In the genomic region with DNA sequence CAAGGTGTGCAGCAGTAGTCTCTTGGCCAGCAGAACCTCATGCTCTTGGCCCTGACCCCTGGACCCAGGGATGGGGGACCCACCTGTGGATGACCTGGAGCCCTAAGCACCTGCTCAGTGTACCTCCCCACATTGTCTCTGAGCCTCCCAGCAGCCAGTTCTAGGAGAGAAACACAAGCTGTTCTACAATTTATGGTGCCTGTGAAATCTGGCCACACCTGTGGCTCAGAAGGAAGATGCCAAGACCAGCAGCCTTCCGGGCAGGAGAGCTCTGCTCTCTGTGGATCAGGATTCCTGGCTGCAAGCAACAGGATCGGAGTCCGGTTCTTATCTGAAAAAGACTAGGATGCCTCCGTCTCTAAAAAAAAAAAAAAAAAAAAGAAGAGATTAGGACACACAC, we compare ENCODE assay signal across 29 cellular contexts.
"Had no signal": no experiment of that assay in that cellular context is flagged by ENCODE, and none has a peak within 500 bp of the region (broad histone marks: within the 10 kb centered on the region; RNA-seq: fewer than 3 reads in every experiment).

No MANE protein-coding gene starts in this region.

- H3K27ac ChIP-seq: adrenal gland, breast epithelium, RWPE1, SJCRH30, VCaP had no signal

- ATAC-seq: activated T-helper 17 cell treated with anti-CD3 and anti-CD28 coated beads, Interleukin-2, amount 50 U/mL, for 72 hours; Panc1 had no signal

- H3K36me3 ChIP-seq: adrenal gland, breast epithelium, SJCRH30 had no signal

- H3K4me1 ChIP-seq: adrenal gland, breast epithelium, SJCRH30 had no signal

- H3K9me3 Mint-ChIP-seq: activated CD4-positive, alpha-beta memory T cell treated with anti-CD3 and anti-CD28 coated beads, Interleukin-2, amount 10 ng/mL, durations not matched to agents 7 days and 5 days; activated naive CD8-positive, alpha-beta T cell treated with anti-CD3 and anti-CD28 coated beads, Interleukin-2, amount 10 ng/mL, durations not matched to agents 7 days and 5 days; activated T-helper 17 cell treated with anti-CD3 and anti-CD28 coated beads, Interleukin-2, amount 50 U/mL, for 72 hours had no signal

- H3K4me1 Mint-ChIP-seq: activated T-helper 17 cell treated with anti-CD3 and anti-CD28 coated beads, Interleukin-2, amount 50 U/mL, for 72 hours had no signal

- DNase-seq: activated CD4-positive, alpha-beta memory T cell treated with anti-CD3 and anti-CD28 coated beads, Interleukin-2, amount 10 ng/mL, durations not matched to agents 7 days and 5 days; activated CD4-positive, alpha-beta T cell treated with anti-CD3 and anti-CD28 coated beads, Interleukin-2, amount 50 U/mL, for 1 hour; activated CD4-positive, CD25-positive, alpha-beta regulatory T cell; activated naive CD4-positive, alpha-beta T cell treated with anti-CD3 and anti-CD28 coated beads, Interleukin-2, amount 50 U/mL, for 16 hours; activated naive CD8-positive, alpha-beta T cell treated with anti-CD3 and anti-CD28 coated beads, Interleukin-2, amount 10 ng/mL, durations not matched to agents 7 days and 5 days; activated T-cell treated with anti-CD3 and anti-CD28 coated beads for 4 hours; activated T-cell treated with anti-CD3 and anti-CD28 coated beads, Interleukin-2, amount 50 U/mL, for 48 hours; adrenal gland; aorta; caudate nucleus; MV-4-11; NCI-H1092 treated with DMSO at 0.1 percent for 48 hours; NCI-H1417 treated with DMSO at 0.1 percent for 48 hours; NCI-H1694 treated with DMSO at 0.1 percent for 48 hours; NCI-H2029 treated with DMSO at 0.1 percent for 48 hours; NCI-H345; NCI-H510A; NCI-H526 treated with DMSO at 0.1 percent for 48 hours; NK-92 treated with Interleukin-12 subunit alpha and Interleukin-12 subunit beta, amount 100 ng/mL, for 24 hours; OCI-M1; Right ventricle myocardium superior; SJCRH30; SK-N-SH; T-helper 1 cell had no signal

- H3K27ac Mint-ChIP-seq: activated CD4-positive, alpha-beta memory T cell treated with anti-CD3 and anti-CD28 coated beads, Interleukin-2, amount 10 ng/mL, durations not matched to agents 7 days and 5 days; activated naive CD8-positive, alpha-beta T cell treated with anti-CD3 and anti-CD28 coated beads, Interleukin-2, amount 10 ng/mL, durations not matched to agents 7 days and 5 days; activated T-helper 17 cell treated with anti-CD3 and anti-CD28 coated beads, Interleukin-2, amount 50 U/mL, for 72 hours had no signal

- H3K4me2 ChIP-seq: SK-N-SH had no signal

- H3K9ac ChIP-seq: SK-N-SH had no signal

- H3K27me3 ChIP-seq: adrenal gland, breast epithelium, SJCRH30 had no signal

- H3K9me3 ChIP-seq: adrenal gland, breast epithelium, SJCRH30, SK-N-SH had no signal

- H3K4me3 Mint-ChIP-seq: activated CD4-positive, alpha-beta memory T cell treated with anti-CD3 and anti-CD28 coated beads, Interleukin-2, amount 10 ng/mL, durations not matched to agents 7 days and 5 days; activated naive CD8-positive, alpha-beta T cell treated with anti-CD3 and anti-CD28 coated beads, Interleukin-2, amount 10 ng/mL, durations not matched to agents 7 days and 5 days; activated T-helper 17 cell treated with anti-CD3 and anti-CD28 coated beads, Interleukin-2, amount 50 U/mL, for 72 hours had no signal

- H3K36me3 Mint-ChIP-seq: activated naive CD8-positive, alpha-beta T cell treated with anti-CD3 and anti-CD28 coated beads, Interleukin-2, amount 10 ng/mL, durations not matched to agents 7 days and 5 days had no signal

- H3K4me3 ChIP-seq: adrenal gland, breast epithelium, SJCRH30 had no signal

- H3K9me2 ChIP-seq: SK-N-SH had no signal
